12 cellular contexts compared by ENCODE assay signal in the genomic region with DNA sequence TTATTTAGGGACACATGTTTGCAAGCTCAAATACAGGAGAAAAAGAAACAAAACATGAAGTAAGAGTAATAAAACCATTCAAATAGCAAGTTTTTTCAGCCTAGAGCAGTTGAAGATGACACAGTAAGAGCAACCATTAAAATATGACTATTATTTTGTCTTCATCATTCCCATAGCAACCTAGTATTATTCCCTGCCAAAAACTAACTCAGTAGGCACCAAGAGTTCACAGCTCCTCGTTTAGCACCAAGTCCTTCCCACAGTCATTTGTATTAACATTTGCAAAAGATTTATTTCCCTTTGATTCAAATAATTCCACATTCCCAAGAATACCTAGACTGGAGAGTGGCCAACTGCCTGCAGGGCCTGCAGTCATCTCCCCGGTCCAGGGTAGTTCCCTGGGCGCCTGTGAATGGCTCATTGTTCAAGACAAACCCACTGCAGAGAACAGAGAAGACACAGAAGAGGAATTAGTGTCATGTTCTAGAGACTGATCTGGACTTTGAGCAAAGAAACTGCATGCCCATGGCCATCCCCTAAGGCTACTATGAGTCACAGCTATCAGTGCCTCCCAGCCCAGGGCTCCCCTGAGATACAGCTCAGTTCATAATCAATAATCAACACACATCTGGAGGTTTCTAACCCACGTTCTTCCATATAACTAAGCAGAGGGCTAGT.
DNase-seq lines count a peak whose midpoint lies in the region; ATAC-seq and TF ChIP-seq lines count a peak whose summit lies in the region.
"Had no signal": no experiment of that assay in that cellular context is flagged by ENCODE, and none has a peak within 500 bp of the region (broad histone marks: within the 10 kb centered on the region; RNA-seq: fewer than 3 reads in every experiment).

No MANE protein-coding gene starts in this region.

- no peaks in the 10 kb centered on the region for H3K27me3 Mint-ChIP-seq in dendritic cell treated with granulocyte-macrophage colony-stimulating factor and Interleukin-4, amounts not matched to agents 40 ng/mL and 50 ng/mL, for 4 days
- no peaks in the 10 kb centered on the region for H3K27me3 Mint-ChIP-seq in activated T-cell treated with anti-CD3 and anti-CD28 coated beads, Interleukin-2, amount 50 U/mL, for 4 hours (ENCODE audit: low read depth)
- H3K27me3 Mint-ChIP-seq: activated naive CD8-positive, alpha-beta T cell treated with anti-CD3 and anti-CD28 coated beads for 36 hours had no signal

- peak overlapping the region; percentile 40 for H3K27ac Mint-ChIP-seq in dendritic cell treated with granulocyte-macrophage colony-stimulating factor and Interleukin-4, amounts not matched to agents 40 ng/mL and 50 ng/mL, for 4 days
- H3K27ac Mint-ChIP-seq in stimulated activated effector memory CD8-positive, alpha-beta T cell treated with anti-CD3 and anti-CD28 coated beads, Interleukin-12 subunit alpha, Interleukin-12 subunit beta, amount 100 ng/mL, for 72 hours: no peak overlapping the region
- H3K27ac Mint-ChIP-seq: activated naive CD8-positive, alpha-beta T cell treated with anti-CD3 and anti-CD28 coated beads for 36 hours; naive thymus-derived CD4-positive, alpha-beta T cell had no signal

- TF ChIP-seq POLR2A in thyroid gland (IDR thresholded peaks at IDR 0.05): no peak

- peak; percentile 93 for ATAC-seq in GM19025 (IDR thresholded peaks at IDR 0.05; ENCODE audit: low read depth, unreplicated experiment)
- ATAC-seq in stimulated activated effector memory CD8-positive, alpha-beta T cell treated with anti-CD3 and anti-CD28 coated beads, Interleukin-12 subunit alpha, Interleukin-12 subunit beta, amount 100 ng/mL, for 72 hours: peak; percentile 40
- ATAC-seq in activated T-cell treated with anti-CD3 and anti-CD28 coated beads, Interleukin-2, amount 50 U/mL, for 4 hours: no peak
- ATAC-seq: naive thymus-derived CD4-positive, alpha-beta T cell; Right ventricle myocardium inferior had no signal

- no peak overlapping the region for H3K4me3 ChIP-seq in thyroid gland (replicated peaks in 1 of 3)

- H3K36me3 Mint-ChIP-seq in dendritic cell treated with granulocyte-macrophage colony-stimulating factor and Interleukin-4, amounts not matched to agents 40 ng/mL and 50 ng/mL, for 4 days (ENCODE audit: low read depth): no peaks in the 10 kb centered on the region
- H3K36me3 Mint-ChIP-seq in stimulated activated effector memory CD8-positive, alpha-beta T cell treated with anti-CD3 and anti-CD28 coated beads, Interleukin-12 subunit alpha, Interleukin-12 subunit beta, amount 100 ng/mL, for 72 hours: no peaks in the 10 kb centered on the region
- no peaks in the 10 kb centered on the region for H3K36me3 Mint-ChIP-seq in activated T-cell treated with anti-CD3 and anti-CD28 coated beads, Interleukin-2, amount 50 U/mL, for 4 hours (ENCODE audit: insufficient read depth)
- H3K36me3 Mint-ChIP-seq: activated naive CD8-positive, alpha-beta T cell treated with anti-CD3 and anti-CD28 coated beads for 36 hours had no signal

- no peaks in the 10 kb centered on the region for H3K9me3 ChIP-seq in thyroid gland

- peaks cover 76% of the 10 kb centered on the region for H3K4me1 Mint-ChIP-seq in dendritic cell treated with granulocyte-macrophage colony-stimulating factor and Interleukin-4, amounts not matched to agents 40 ng/mL and 50 ng/mL, for 4 days (ENCODE audit: low read depth)
- H3K4me1 Mint-ChIP-seq in stimulated activated effector memory CD8-positive, alpha-beta T cell treated with anti-CD3 and anti-CD28 coated beads, Interleukin-12 subunit alpha, Interleukin-12 subunit beta, amount 100 ng/mL, for 72 hours: no peaks in the 10 kb centered on the region
- H3K4me1 Mint-ChIP-seq in activated T-cell treated with anti-CD3 and anti-CD28 coated beads, Interleukin-2, amount 50 U/mL, for 4 hours (ENCODE audit: low read depth): peaks cover 34% of the 10 kb centered on the region

- H3K9me3 Mint-ChIP-seq in dendritic cell treated with granulocyte-macrophage colony-stimulating factor and Interleukin-4, amounts not matched to agents 40 ng/mL and 50 ng/mL, for 4 days: no peaks in the 10 kb centered on the region
- H3K9me3 Mint-ChIP-seq in stimulated activated effector memory CD8-positive, alpha-beta T cell treated with anti-CD3 and anti-CD28 coated beads, Interleukin-12 subunit alpha, Interleukin-12 subunit beta, amount 100 ng/mL, for 72 hours: no peaks in the 10 kb centered on the region
- H3K9me3 Mint-ChIP-seq in activated T-cell treated with anti-CD3 and anti-CD28 coated beads, Interleukin-2, amount 50 U/mL, for 4 hours: no peaks in the 10 kb centered on the region
- H3K9me3 Mint-ChIP-seq: activated naive CD8-positive, alpha-beta T cell treated with anti-CD3 and anti-CD28 coated beads for 36 hours had no signal

- no peak overlapping the region for H3K4me3 Mint-ChIP-seq in dendritic cell treated with granulocyte-macrophage colony-stimulating factor and Interleukin-4, amounts not matched to agents 40 ng/mL and 50 ng/mL, for 4 days
- H3K4me3 Mint-ChIP-seq in stimulated activated effector memory CD8-positive, alpha-beta T cell treated with anti-CD3 and anti-CD28 coated beads, Interleukin-12 subunit alpha, Interleukin-12 subunit beta, amount 100 ng/mL, for 72 hours: no peak overlapping the region
- H3K4me3 Mint-ChIP-seq in activated T-cell treated with anti-CD3 and anti-CD28 coated beads, Interleukin-2, amount 50 U/mL, for 4 hours: no peak overlapping the region
- H3K4me3 Mint-ChIP-seq: activated naive CD8-positive, alpha-beta T cell treated with anti-CD3 and anti-CD28 coated beads for 36 hours; naive thymus-derived CD4-positive, alpha-beta T cell had no signal

- H3K36me3 ChIP-seq in thyroid gland: no peaks in the 10 kb centered on the region

- no peak overlapping the region for H3K27ac ChIP-seq in thyroid gland

- peaks cover 0 to 2% of the 10 kb centered on the region in 2 donors for H3K4me1 ChIP-seq in thyroid gland

- no peaks in the 10 kb centered on the region for H3K27me3 ChIP-seq in thyroid gland

- no peak for TF ChIP-seq CTCF in thyroid gland (IDR thresholded peaks at IDR 0.05)

- 83 to 93% methylated on average over 4 of the region's 4 CpGs for WGBS in thyroid gland, 2 donors

- peak in 68 of 76 experiments; percentile 9 to 88 (median 50) for DNase-seq in HUDEP-2 (lab: John Stamatoyannopoulos, UW; ENCODE audit: unreplicated experiment in 76 of 76)
- no peak for DNase-seq in stimulated activated effector memory CD8-positive, alpha-beta T cell treated with anti-CD3 and anti-CD28 coated beads, Interleukin-12 subunit alpha, Interleukin-12 subunit beta, amount 100 ng/mL, for 72 hours (ENCODE audit: low spot score in 2 of 2)
- DNase-seq in activated CD4-positive, alpha-beta T cell treated with anti-CD3 and anti-CD28 coated beads for 48 hours: no peak
- no peak for DNase-seq in activated T-cell treated with anti-CD3 and anti-CD28 coated beads, Interleukin-2, amount 50 U/mL, for 4 hours
- DNase-seq in A172 (ENCODE audit: low spot score): no peak
- DNase-seq in thyroid gland: no peak
- DNase-seq: activated naive CD8-positive, alpha-beta T cell treated with anti-CD3 and anti-CD28 coated beads for 36 hours; naive thymus-derived CD4-positive, alpha-beta T cell; NCI-H524 had no signal

- intact Hi-C loops in dendritic cell treated with granulocyte-macrophage colony-stimulating factor and Interleukin-4, amounts not matched to agents 40 ng/mL and 50 ng/mL, for 4 days (cut with micrococcal nuclease): no loop called here
- intact Hi-C loops in thyroid gland (cut with DNase I): no loop called here

Comparison
In these comparisons a context has a peak if more than half of its experiments do, and no peak if none do; other contexts are left out.
1. ATAC-seq: peak in GM19025 (single experiment) and stimulated activated effector memory CD8-positive, alpha-beta T cell treated with anti-CD3 and anti-CD28 coated beads, Interleukin-12 subunit alpha, Interleukin-12 subunit beta, amount 100 ng/mL, for 72 hours (single experiment); none in activated T-cell treated with anti-CD3 and anti-CD28 coated beads, Interleukin-2, amount 50 U/mL, for 4 hours (0 of 2).
2. DNase-seq: peak in HUDEP-2 (68 of 76); none in stimulated activated effector memory CD8-positive, alpha-beta T cell treated with anti-CD3 and anti-CD28 coated beads, Interleukin-12 subunit alpha, Interleukin-12 subunit beta, amount 100 ng/mL, for 72 hours (0 of 2), activated CD4-positive, alpha-beta T cell treated with anti-CD3 and anti-CD28 coated beads for 48 hours (single experiment), activated T-cell treated with anti-CD3 and anti-CD28 coated beads, Interleukin-2, amount 50 U/mL, for 4 hours (single experiment), A172 (single experiment) and thyroid gland (0 of 2).